ENCODE assay signal across 1 cellular context in genomic region chr12:31363416-31363809, GRCh38.
TF ChIP-seq lines count a peak whose summit lies in the region.

No MANE protein-coding gene starts in this region.

TF ChIP-seq in HepG2, 621 proteins besides CTCF, POLR2A, EP300 and RAD21 (continued from another document):
- TF ChIP-seq ZNF570 (CRISPR knock-in tag; IDR thresholded peaks at IDR 0.05; ENCODE audit: borderline replicate concordance) = no peak
- no peak for TF ChIP-seq GABPA (IDR thresholded peaks at IDR 0.05; ENCODE audit: low read depth, low read length)
- TF ChIP-seq GABPA (CRISPR knock-in tag; IDR thresholded peaks at IDR 0.05; ENCODE audit: low read depth) = 0 out of 2 replicates have a peak, but pooled peaks have one; percentile 4
- TF ChIP-seq ZNF597 (CRISPR knock-in tag; IDR thresholded peaks at IDR 0.05) = no peak
- no peak for TF ChIP-seq KDM5B (CRISPR knock-in tag; IDR thresholded peaks at IDR 0.05; ENCODE audit: borderline replicate concordance)
- no peak for TF ChIP-seq SATB2 (CRISPR knock-in tag; IDR thresholded peaks at IDR 0.05)
- TF ChIP-seq TFDP1 (CRISPR knock-in tag; IDR thresholded peaks at IDR 0.05; ENCODE audit: borderline replicate concordance) = peak; percentile 20; the same call in 1 of the 2 replicates
- no peak for TF ChIP-seq RFXANK (CRISPR knock-in tag; IDR thresholded peaks at IDR 0.05)
- TF ChIP-seq TEAD2 (CRISPR knock-in tag; IDR thresholded peaks at IDR 0.05) = no peak
- no peak for TF ChIP-seq ZNF746 (CRISPR knock-in tag; IDR thresholded peaks at IDR 0.05)
- TF ChIP-seq IKZF4 (CRISPR knock-in tag; IDR thresholded peaks at IDR 0.05; ENCODE audit: borderline replicate concordance, low read depth, not compliant biosample characterization) = no peak
- 0 out of 2 replicates have a peak, but pooled peaks have one; percentile 30 for TF ChIP-seq MAX (IDR thresholded peaks at IDR 0.05)
- TF ChIP-seq ZNF263 (CRISPR knock-in tag; IDR thresholded peaks at IDR 0.05) = no peak
- no peak for TF ChIP-seq NFE2 (CRISPR knock-in tag; IDR thresholded peaks at IDR 0.05)
- TF ChIP-seq AHR (CRISPR knock-in tag; IDR thresholded peaks at IDR 0.05) = no peak
- TF ChIP-seq ZNF18 (CRISPR knock-in tag; IDR thresholded peaks at IDR 0.05; ENCODE audit: insufficient replicate concordance) = no peak
- 0 out of 4 replicates have a peak, but pooled peaks of 1 of the 2 experiments have one; percentile 22 for TF ChIP-seq HMGXB4 (CRISPR knock-in tag; IDR thresholded peaks at IDR 0.05; ENCODE audit: borderline replicate concordance in 1 of 2, low read depth in 1 of 2)
- TF ChIP-seq ZNF282 (IDR thresholded peaks at IDR 0.05; ENCODE audit: partially characterized antibody) = no peak
- TF ChIP-seq KDM5A (IDR thresholded peaks at IDR 0.05; ENCODE audit: borderline replicate concordance, low read length) = no peak
- no peak for TF ChIP-seq ZXDC (CRISPR knock-in tag; IDR thresholded peaks at IDR 0.05)
- TF ChIP-seq TEAD3 (CRISPR knock-in tag; optimal IDR thresholded peaks at IDR 0.05; ENCODE audit: borderline replicate concordance) = peak; percentile 17
- peak; percentile 65 for TF ChIP-seq TFAP4 (IDR thresholded peaks at IDR 0.05; ENCODE audit: borderline replicate concordance, low read depth)
- peak; percentile 30; the same call in 1 of the 2 replicates for TF ChIP-seq SAP130 (CRISPR knock-in tag; IDR thresholded peaks at IDR 0.05; ENCODE audit: low read depth)
- no peak for TF ChIP-seq ZBTB37 (CRISPR knock-in tag; IDR thresholded peaks at IDR 0.05)
- no peak for TF ChIP-seq SMYD3 (CRISPR knock-in tag; IDR thresholded peaks at IDR 0.05)
- TF ChIP-seq BCL6 (CRISPR knock-in tag; IDR thresholded peaks at IDR 0.05) = peak; percentile 88
- 0 out of 2 replicates have a peak, but pooled peaks have one; percentile 17 for TF ChIP-seq MXD4 (CRISPR knock-in tag; IDR thresholded peaks at IDR 0.05)
- TF ChIP-seq RARA (CRISPR knock-in tag; IDR thresholded peaks at IDR 0.05) = 0 out of 2 replicates have a peak, but pooled peaks have one; percentile 6
- TF ChIP-seq E2F5 (CRISPR knock-in tag; conservative IDR thresholded peaks at IDR 0.05) = no peak
- no peak for TF ChIP-seq ZNF749 (CRISPR knock-in tag; IDR thresholded peaks at IDR 0.05; ENCODE audit: borderline replicate concordance)
- TF ChIP-seq CHCHD3 (CRISPR knock-in tag; IDR thresholded peaks at IDR 0.05) = no peak
- TF ChIP-seq ZNF235 (CRISPR knock-in tag; IDR thresholded peaks at IDR 0.05; ENCODE audit: borderline replicate concordance) = no peak
- no peak for TF ChIP-seq NCOA5 (CRISPR knock-in tag; IDR thresholded peaks at IDR 0.05)
